In the genomic region with DNA sequence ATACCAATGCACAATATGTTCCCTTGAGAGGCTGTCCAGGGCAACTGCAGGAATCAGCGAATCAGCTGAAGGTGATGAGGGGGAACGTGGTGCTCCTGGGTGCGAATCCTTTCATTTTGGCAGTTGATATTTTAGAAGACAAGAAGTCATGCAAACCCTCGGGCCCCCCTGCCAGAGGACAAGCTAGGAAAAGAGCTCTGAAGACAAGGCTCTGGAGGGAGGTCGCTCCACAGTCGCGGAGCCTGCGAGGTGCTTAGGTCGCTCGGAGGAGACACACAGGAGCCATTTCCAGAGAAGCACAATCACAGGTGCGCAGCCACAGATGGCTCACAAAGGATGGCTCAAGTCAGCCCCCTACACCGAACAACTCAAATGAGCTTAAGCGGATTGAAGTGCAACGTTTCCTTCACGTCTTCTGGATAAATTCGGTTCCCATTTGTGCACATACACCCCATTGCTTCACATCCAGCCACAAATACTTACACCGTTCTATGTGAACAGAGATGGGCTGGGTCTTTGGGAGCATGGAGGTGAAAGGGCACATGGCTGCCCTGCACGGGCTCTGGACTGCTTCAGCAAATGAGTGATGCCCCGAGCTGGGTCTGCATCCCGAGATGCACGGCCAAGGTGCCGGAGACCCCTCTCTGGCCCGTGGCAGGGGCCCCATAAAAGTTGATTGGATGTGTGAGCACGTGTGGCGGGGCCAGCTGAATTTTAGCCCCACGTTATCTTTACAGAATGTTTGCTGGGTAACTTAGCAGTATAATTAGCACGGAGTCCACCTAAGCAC, we compare ENCODE assay signal across 18 cellular contexts.
DNase-seq lines count a peak whose midpoint lies in the region; TF ChIP-seq lines count a peak whose summit lies in the region.
"Had no signal": no experiment of that assay in that cellular context is flagged by ENCODE, and none has a peak within 500 bp of the region (broad histone marks: within the 10 kb centered on the region; RNA-seq: fewer than 3 reads in every experiment).

No MANE protein-coding gene starts in this region.

- H3K9ac ChIP-seq in BLaER1: no peak overlapping the region

- H4K20me1 ChIP-seq in BLaER1 (no peaks in the 10 kb centered on the region), osteoblast (ENCODE audit: insufficient read depth, low read length) (no peaks in the 10 kb centered on the region)

- H3K9me3 Mint-ChIP-seq in chondrocyte (ENCODE audit: low read depth): peaks cover 16% of the 10 kb centered on the region

- H3K9me3 ChIP-seq in BLaER1 (peaks cover 8% of the 10 kb centered on the region; the same call in 1 of the 2 replicates), osteoblast (ENCODE audit: low read depth, low read length) (no peaks in the 10 kb centered on the region), esophagus squamous epithelium (no peaks in the 10 kb centered on the region)
- H3K9me3 ChIP-seq: HAP-1 had no signal

- H3K36me3 Mint-ChIP-seq in chondrocyte (ENCODE audit: low read depth): peaks cover 1% of the 10 kb centered on the region
- H3K36me3 Mint-ChIP-seq: CD4-positive, alpha-beta memory T cell had no signal

- H3K4me1 ChIP-seq in BLaER1: peaks cover 23% of the 10 kb centered on the region
- H3K4me1 ChIP-seq in osteoblast (ENCODE audit: insufficient read depth, low read length): no peaks in the 10 kb centered on the region
- H3K4me1 ChIP-seq in esophagus squamous epithelium: no peaks in the 10 kb centered on the region
- H3K4me1 ChIP-seq: HAP-1 had no signal

- H3K27me3 Mint-ChIP-seq in chondrocyte (ENCODE audit: low read depth): peaks cover 3% of the 10 kb centered on the region
- H3K27me3 Mint-ChIP-seq: B cell had no signal

- no peaks in the 10 kb centered on the region for H3K79me2 ChIP-seq in osteoblast (ENCODE audit: insufficient read depth, low read length)

- no peaks in the 10 kb centered on the region for H3K27me3 ChIP-seq in BLaER1
- no peaks in the 10 kb centered on the region for H3K27me3 ChIP-seq in osteoblast (ENCODE audit: insufficient read depth, low read length)
- peaks cover 0 to 13% (median 0%) of the 10 kb centered on the region in 4 donors for H3K27me3 ChIP-seq in esophagus squamous epithelium

- H3K4me2 ChIP-seq in BLaER1 (peak overlapping the region; percentile 44), osteoblast (ENCODE audit: insufficient read depth, low read length) (no peak overlapping the region)

- TF ChIP-seq POLR2A in esophagus squamous epithelium (IDR thresholded peaks at IDR 0.05): no peak

- no peaks in the 10 kb centered on the region for H3K36me3 ChIP-seq in BLaER1
- H3K36me3 ChIP-seq in osteoblast (ENCODE audit: insufficient read depth, low read length): no peaks in the 10 kb centered on the region
- H3K36me3 ChIP-seq in esophagus squamous epithelium: no peaks in the 10 kb centered on the region
- H3K36me3 ChIP-seq: HAP-1 had no signal

- H3K4me1 Mint-ChIP-seq in chondrocyte (ENCODE audit: low read depth): no peaks in the 10 kb centered on the region
- H3K4me1 Mint-ChIP-seq: B cell; CD4-positive, alpha-beta memory T cell had no signal

- H3K4me3 ChIP-seq in BLaER1: no peak overlapping the region
- no peak overlapping the region for H3K4me3 ChIP-seq in osteoblast (ENCODE audit: insufficient read depth, low read length)
- H3K4me3 ChIP-seq in coronary artery: no peak overlapping the region
- no peak overlapping the region for H3K4me3 ChIP-seq in esophagus squamous epithelium
- H3K4me3 ChIP-seq: HAP-1 had no signal

- H3K27ac Mint-ChIP-seq in chondrocyte (ENCODE audit: unreplicated experiment): no peak overlapping the region
- H3K27ac Mint-ChIP-seq: B cell; CD4-positive, alpha-beta memory T cell; HFFc6 had no signal

- H2AFZ ChIP-seq in osteoblast (ENCODE audit: low read length): no peak overlapping the region

- no peak for TF ChIP-seq CTCF in chondrocyte (IDR thresholded peaks at IDR 0.05)
- TF ChIP-seq CTCF in osteoblast (IDR thresholded peaks at IDR 0.05; ENCODE audit: extremely low read depth, low read depth, low read length): no peak
- TF ChIP-seq CTCF in coronary artery (IDR thresholded peaks at IDR 0.05): no peak
- TF ChIP-seq CTCF in esophagus squamous epithelium (IDR thresholded peaks at IDR 0.05): no peak

- WGBS in esophagus squamous epithelium, 2 donors: 83 to 84% methylated on average over 22 to 27 of the region's 27 CpGs

- no peak overlapping the region for H3K4me3 Mint-ChIP-seq in chondrocyte (ENCODE audit: unreplicated experiment)
- H3K4me3 Mint-ChIP-seq: B cell; CD4-positive, alpha-beta memory T cell; HFFc6 had no signal

- intact Hi-C loops in esophagus squamous epithelium (cut with DNase I): no loop called here

- H3K27ac ChIP-seq in BLaER1 (no peak overlapping the region), osteoblast (ENCODE audit: low read depth, low read length) (no peak overlapping the region), coronary artery (no peak overlapping the region), esophagus squamous epithelium (no peak overlapping the region)
- H3K27ac ChIP-seq: 22Rv1 had no signal

- DNase-seq in chondrocyte (ENCODE audit: low spot score): peak; percentile 77
- DNase-seq in osteoblast (ENCODE audit: insufficient read length, low spot score, missing footprints): peak; percentile 29
- DNase-seq in NCI-H226: no peak
- DNase-seq in coronary artery (ENCODE audit: low spot score): no peak
- DNase-seq in esophagus squamous epithelium (lab: John Stamatoyannopoulos, UW): no peak
- DNase-seq: C1 segment of cervical spinal cord; Calu3; CD4-positive, alpha-beta memory T cell; COR-L47; DMS53; DMS79 treated with DMSO at 0.1 percent for 48 hours; GF-D8; GOT3; HFFc6 had no signal

Comparison
In these comparisons a context has a peak if more than half of its experiments do, and no peak if none do; other contexts are left out.
1. DNase-seq: peak in chondrocyte (single experiment) and osteoblast (single experiment); none in NCI-H226 (single experiment), coronary artery (single experiment) and esophagus squamous epithelium (single experiment).